ENCODE assay signal across 1 cellular context in genomic region chr18:23568265-23568664, GRCh38.
TF ChIP-seq lines count a peak whose summit lies in the region.

No MANE protein-coding gene starts in this region.

TF ChIP-seq in HepG2, 621 proteins besides CTCF, POLR2A, EP300 and RAD21 (continued from another document):
- TF ChIP-seq CEBPZ (IDR thresholded peaks at IDR 0.05; ENCODE audit: low read length): no peak
- TF ChIP-seq KDM6A (CRISPR knock-in tag; IDR thresholded peaks at IDR 0.05; ENCODE audit: low read depth): no peak
- no peak for TF ChIP-seq EHMT2 (IDR thresholded peaks at IDR 0.05; ENCODE audit: borderline replicate concordance, low read depth, low read length)
- no peak for TF ChIP-seq YEATS2 (CRISPR knock-in tag; IDR thresholded peaks at IDR 0.05; ENCODE audit: borderline replicate concordance)
- no peak for TF ChIP-seq ZNF580 (CRISPR knock-in tag; IDR thresholded peaks at IDR 0.05; ENCODE audit: borderline replicate concordance, low read depth)
- TF ChIP-seq STAT6 (CRISPR knock-in tag; IDR thresholded peaks at IDR 0.05; ENCODE audit: borderline replicate concordance): no peak
- no peak for TF ChIP-seq ZNF619 (CRISPR knock-in tag; IDR thresholded peaks at IDR 0.05)
- TF ChIP-seq ZNF530 (CRISPR knock-in tag; IDR thresholded peaks at IDR 0.05; ENCODE audit: low read depth): no peak
- no peak for TF ChIP-seq ATAD3A (CRISPR knock-in tag; IDR thresholded peaks at IDR 0.05)
- TF ChIP-seq ZNF160 (CRISPR knock-in tag; IDR thresholded peaks at IDR 0.05): no peak
